1 cellular context compared by ENCODE assay signal in genomic region chr17:7583253-7584109, GRCh38.
TF ChIP-seq lines count a peak whose summit lies in the region.

Gene MPDU1 (plus strand): TSS chr17:7583852. CDS start chr17:7583863, 11 bp downstream.

TF ChIP-seq in GM12878, 131 proteins besides CTCF, POLR2A, EP300 and RAD21 (continued from another document):
- TF ChIP-seq ZNF592 (IDR thresholded peaks at IDR 0.05) = no peak
- TF ChIP-seq SRF (IDR thresholded peaks at IDR 0.05; ENCODE audit: low read depth in 2 of 2, low read length in 2 of 2) = no peak
- peak; percentile 37; the same call in 1 of the 2 replicates for TF ChIP-seq RUNX3 (IDR thresholded peaks at IDR 0.05; ENCODE audit: low read length)
- TF ChIP-seq ZNF622 (IDR thresholded peaks at IDR 0.05) = no peak
- no peak for TF ChIP-seq NR2F1 (conservative IDR thresholded peaks at IDR 0.05)
- no peak for TF ChIP-seq ZZZ3 (IDR thresholded peaks at IDR 0.05; ENCODE audit: control insufficient read depth, insufficient read length, low read depth)
